32 cellular contexts compared by ENCODE assay signal in the genomic region with DNA sequence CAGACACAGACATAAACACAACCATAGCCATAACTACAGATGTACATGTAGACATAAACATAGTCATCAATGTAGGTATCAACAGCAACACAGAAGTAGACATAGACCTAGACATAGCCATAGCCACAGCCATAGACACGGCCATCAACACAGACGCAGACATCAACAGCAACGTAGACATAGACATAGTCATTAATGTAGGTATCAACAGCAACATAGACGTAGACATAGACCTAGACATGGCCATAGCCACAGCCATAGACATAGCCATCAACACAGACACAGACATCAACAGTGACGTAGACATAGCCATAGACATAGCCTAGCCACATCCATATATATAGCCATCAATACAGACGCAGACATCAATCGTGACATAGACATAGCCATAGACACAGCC.
DNase-seq lines count a peak whose midpoint lies in the region; ATAC-seq, FAIRE-seq and TF ChIP-seq lines count a peak whose summit lies in the region.
"Had no signal": no experiment of that assay in that cellular context is flagged by ENCODE, and none has a peak within 500 bp of the region (broad histone marks: within the 10 kb centered on the region; RNA-seq: fewer than 3 reads in every experiment).

No MANE protein-coding gene starts in this region.

- intact Hi-C loops in right cardiac atrium (cut with DNase I) = no loop called here
- intact Hi-C loops in cardiac septum (cut with DNase I) = no loop called here
- intact Hi-C loops in naive thymus-derived CD4-positive, alpha-beta T cell (cut with micrococcal nuclease) = no loop called here
- intact Hi-C loops in PC-3 (cut with micrococcal nuclease) = no loop called here

- H3K9ac ChIP-seq in PC-3 (ENCODE audit: low read length) = no peak overlapping the region

- H3K4me3 Mint-ChIP-seq in naive thymus-derived CD4-positive, alpha-beta T cell = no peak overlapping the region
- H3K4me3 Mint-ChIP-seq: activated CD8-positive, alpha-beta T cell treated with anti-CD3 and anti-CD28 coated beads for 36 hours; activated naive CD4-positive, alpha-beta T cell treated with anti-CD3 and anti-CD28 coated beads, Interleukin-2, amount 50 U/mL, for 24 hours; B cell; CD8-positive, alpha-beta memory T cell; effector memory CD8-positive, alpha-beta T cell; naive thymus-derived CD8-positive, alpha-beta T cell; stimulated activated naive CD8-positive, alpha-beta T cell treated with anti-CD3 and anti-CD28 coated beads, Interleukin-15, Interleukin-2, amounts not matched to agents 100 ng/mL and 50 ng/mL, for 24 hours had no signal

- ATAC-seq in right cardiac atrium (peak; percentile 59), PC-3 (no peak)
- ATAC-seq in naive thymus-derived CD4-positive, alpha-beta T cell = peak; percentile 46
- ATAC-seq: activated CD8-positive, alpha-beta T cell treated with anti-CD3 and anti-CD28 coated beads for 36 hours; effector memory CD8-positive, alpha-beta T cell; naive thymus-derived CD8-positive, alpha-beta T cell had no signal

- no peaks in the 10 kb centered on the region for H3K9me3 Mint-ChIP-seq in naive thymus-derived CD4-positive, alpha-beta T cell
- H3K9me3 Mint-ChIP-seq: activated CD8-positive, alpha-beta T cell treated with anti-CD3 and anti-CD28 coated beads for 36 hours; activated naive CD4-positive, alpha-beta T cell treated with anti-CD3 and anti-CD28 coated beads, Interleukin-2, amount 50 U/mL, for 24 hours; activated T-helper 2 cell treated with anti-CD3 and anti-CD28 coated beads, Interferon-gamma antibody, Interleukin-2, Interleukin-4, amounts not matched to agents 10 μg/mL and 5 μg/mL and 100 μg/mL, durations not matched to agents 14 hours and 24 hours and 36 hours; CD8-positive, alpha-beta memory T cell; stimulated activated naive CD8-positive, alpha-beta T cell treated with anti-CD3 and anti-CD28 coated beads, Interleukin-15, Interleukin-2, amounts not matched to agents 100 ng/mL and 50 ng/mL, for 24 hours had no signal

- no peaks in the 10 kb centered on the region for H3K36me3 ChIP-seq in naive thymus-derived CD4-positive, alpha-beta T cell (ENCODE audit: control insufficient read depth in 2 of 3, insufficient read depth in 3 of 3, low read length in 3 of 3)
- no peaks in the 10 kb centered on the region for H3K36me3 ChIP-seq in PC-3 (ENCODE audit: low read depth, low read length)
- H3K36me3 ChIP-seq: ascending aorta, cardiac muscle cell had no signal

- DNase-seq in right cardiac atrium = no peak
- no peak for DNase-seq in cardiac septum (ENCODE audit: low spot score)
- peak; percentile 65 for DNase-seq in coronary artery (ENCODE audit: low spot score)
- no peak for DNase-seq in naive thymus-derived CD4-positive, alpha-beta T cell
- no peak for DNase-seq in urothelium cell line (ENCODE audit: low spot score)
- DNase-seq in PC-3 = no peak
- DNase-seq in ureter (ENCODE audit: low spot score) = no peak
- DNase-seq in CD1c-positive myeloid dendritic cell (ENCODE audit: extremely low spot score) = no peak
- DNase-seq: activated CD4-positive, alpha-beta T cell treated with anti-CD3 and anti-CD28 coated beads for 1 hour; activated CD8-positive, alpha-beta memory T cell treated with anti-CD3 and anti-CD28 coated beads, Interleukin-2, amount 50 U/mL, for 48 hours; activated CD8-positive, alpha-beta T cell treated with anti-CD3 and anti-CD28 coated beads for 36 hours; CD8-positive, alpha-beta memory T cell; cortex of kidney; DMS 273 treated with DMSO at 0.1 percent for 48 hours; effector memory CD8-positive, alpha-beta T cell; H7; midbrain; naive thymus-derived CD8-positive, alpha-beta T cell; NCI-H1417; NCI-H2029; NCI-H524 treated with DMSO at 0.1 percent for 48 hours; NK-92 treated with Interleukin-12 subunit alpha and Interleukin-12 subunit beta, amount 100 ng/mL, for 24 hours; nucleus accumbens; SHP77 treated with DMSO at 0.1 percent for 48 hours had no signal

- TF ChIP-seq CTCF in coronary artery (IDR thresholded peaks at IDR 0.05) (no peak), PC-3 (conservative IDR thresholded peaks at IDR 0.05; ENCODE audit: low read depth, low read length) (no peak)

- no peak overlapping the region for H3K27ac Mint-ChIP-seq in naive thymus-derived CD4-positive, alpha-beta T cell
- H3K27ac Mint-ChIP-seq: activated CD8-positive, alpha-beta T cell treated with anti-CD3 and anti-CD28 coated beads for 36 hours; activated naive CD4-positive, alpha-beta T cell treated with anti-CD3 and anti-CD28 coated beads, Interleukin-2, amount 50 U/mL, for 24 hours; activated T-helper 2 cell treated with anti-CD3 and anti-CD28 coated beads, Interferon-gamma antibody, Interleukin-2, Interleukin-4, amounts not matched to agents 10 μg/mL and 5 μg/mL and 100 μg/mL, durations not matched to agents 14 hours and 24 hours and 36 hours; B cell; CD8-positive, alpha-beta memory T cell; effector memory CD8-positive, alpha-beta T cell; naive thymus-derived CD8-positive, alpha-beta T cell; stimulated activated naive CD8-positive, alpha-beta T cell treated with anti-CD3 and anti-CD28 coated beads, Interleukin-15, Interleukin-2, amounts not matched to agents 100 ng/mL and 50 ng/mL, for 24 hours had no signal

- POLR2A ChIA-PET in naive thymus-derived CD4-positive, alpha-beta T cell (lab: Charles Lee) = no interaction called here
- POLR2A ChIA-PET in PC-3 (lab: Charles Lee; ENCODE audit: unreplicated experiment) = no interaction called here

- H3K4me1 ChIP-seq in right cardiac atrium (ENCODE audit: control insufficient read depth, insufficient read depth, low read length) = no peaks in the 10 kb centered on the region
- H3K4me1 ChIP-seq in naive thymus-derived CD4-positive, alpha-beta T cell (ENCODE audit: control insufficient read depth in 2 of 2, insufficient read depth in 2 of 2, low read length in 2 of 2) = no peaks in the 10 kb centered on the region
- no peaks in the 10 kb centered on the region for H3K4me1 ChIP-seq in PC-3 (ENCODE audit: insufficient read depth, low read length)
- H3K4me1 ChIP-seq: ascending aorta had no signal

- H3K4me1 Mint-ChIP-seq in naive thymus-derived CD4-positive, alpha-beta T cell = no peaks in the 10 kb centered on the region
- H3K4me1 Mint-ChIP-seq: activated naive CD4-positive, alpha-beta T cell treated with anti-CD3 and anti-CD28 coated beads, Interleukin-2, amount 50 U/mL, for 24 hours; B cell; CD8-positive, alpha-beta memory T cell; naive thymus-derived CD8-positive, alpha-beta T cell had no signal

- H3K79me2 ChIP-seq in PC-3 (ENCODE audit: low read length) = no peaks in the 10 kb centered on the region

- H3K27me3 Mint-ChIP-seq in naive thymus-derived CD4-positive, alpha-beta T cell = peaks cover 4 to 35% (median 22%) of the 10 kb centered on the region in 5 donors

- no peaks in the 10 kb centered on the region for H3K9me2 ChIP-seq in PC-3 (replicated peaks; ENCODE audit: low read length)

- CTCF ChIA-PET in naive thymus-derived CD4-positive, alpha-beta T cell (lab: Charles Lee) = no interaction called here
- CTCF ChIA-PET in PC-3 (lab: Charles Lee) = no interaction called here

- H3K36me3 Mint-ChIP-seq in naive thymus-derived CD4-positive, alpha-beta T cell = no peaks in the 10 kb centered on the region
- H3K36me3 Mint-ChIP-seq: activated naive CD4-positive, alpha-beta T cell treated with anti-CD3 and anti-CD28 coated beads, Interleukin-2, amount 50 U/mL, for 24 hours; CD8-positive, alpha-beta memory T cell had no signal

- no peaks in the 10 kb centered on the region for H3F3A ChIP-seq in PC-3 (ENCODE audit: low read length, unreplicated experiment)

- H3K27me3 ChIP-seq in right cardiac atrium (ENCODE audit: control insufficient read depth, insufficient read depth) (no peaks in the 10 kb centered on the region), PC-3 (ENCODE audit: low read length) (peaks cover 75% of the 10 kb centered on the region)
- H3K27me3 ChIP-seq in naive thymus-derived CD4-positive, alpha-beta T cell (ENCODE audit: control insufficient read depth in 2 of 2, insufficient read depth in 2 of 2, low read length in 2 of 2) = no peaks in the 10 kb centered on the region
- H3K27me3 ChIP-seq: ascending aorta, cardiac muscle cell had no signal

- H3K4me3 ChIP-seq in right cardiac atrium (ENCODE audit: low read length) = no peak overlapping the region
- no peak overlapping the region for H3K4me3 ChIP-seq in coronary artery
- H3K4me3 ChIP-seq in naive thymus-derived CD4-positive, alpha-beta T cell (ENCODE audit: low read length) = no peak overlapping the region
- H3K4me3 ChIP-seq in PC-3 (ENCODE audit: low read length) = no peak overlapping the region
- H3K4me3 ChIP-seq: ascending aorta, cardiac muscle cell had no signal

- 71% methylated on average over 7 of the region's 7 CpGs for WGBS in right cardiac atrium

- no peak overlapping the region for H3K4me2 ChIP-seq in PC-3 (ENCODE audit: low read length)

- peak; percentile 99 for FAIRE-seq in urothelium cell line (lab: Jason Lieb, UNC)
- FAIRE-seq: islet of Langerhans had no signal

- no peak overlapping the region for H3K27ac ChIP-seq in right cardiac atrium (ENCODE audit: low read length)
- H3K27ac ChIP-seq in coronary artery = no peak overlapping the region
- no peak overlapping the region for H3K27ac ChIP-seq in naive thymus-derived CD4-positive, alpha-beta T cell (ENCODE audit: low read depth, low read length)
- H3K27ac ChIP-seq in PC-3 (ENCODE audit: low read length) = no peak overlapping the region
- H3K27ac ChIP-seq: ascending aorta, cardiac muscle cell, HL-60 had no signal

- H3K9me3 ChIP-seq in right cardiac atrium (ENCODE audit: control insufficient read depth, low read length) = no peaks in the 10 kb centered on the region
- H3K9me3 ChIP-seq in naive thymus-derived CD4-positive, alpha-beta T cell (ENCODE audit: control insufficient read depth in 2 of 3, low read length in 3 of 3) = no peaks in the 10 kb centered on the region
- no peaks in the 10 kb centered on the region; the same call in 1 of the 2 replicates for H3K9me3 ChIP-seq in PC-3 (ENCODE audit: low read length)
- H3K9me3 ChIP-seq: ascending aorta had no signal

- no TSS peak for BruUV-seq in PC-3 (replicated peaks; lab: Mats Ljungman, UMichigan)

- H2AFZ ChIP-seq in PC-3 (ENCODE audit: low read length) = no peak overlapping the region

- no peaks in the 10 kb centered on the region for H4K20me1 ChIP-seq in PC-3 (ENCODE audit: low read length)
